In the genomic region with DNA sequence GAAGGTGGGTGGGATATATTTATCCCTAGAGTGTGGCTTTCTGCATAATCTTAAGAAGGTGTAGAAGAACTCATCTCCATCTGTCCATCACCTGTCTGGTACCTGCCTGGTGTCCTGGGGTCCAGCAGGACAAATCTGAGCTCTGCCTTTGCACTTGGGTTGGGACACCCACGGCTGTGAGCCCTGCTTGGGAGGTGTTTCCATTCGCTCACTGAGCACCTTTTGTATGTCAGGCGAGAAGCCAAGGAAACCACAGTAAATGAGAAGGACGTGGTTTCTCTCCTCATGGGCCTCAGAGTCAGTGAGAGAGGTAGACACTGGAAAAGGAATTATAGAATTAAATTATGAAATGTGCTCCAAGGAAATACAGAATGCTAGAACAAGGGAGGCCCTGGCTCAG, we compare ENCODE assay signal across 14 cellular contexts.
A peak's percentile ranks its signal among the peaks of the same experiment; 100 is the strongest.
DNase-seq lines count a peak whose midpoint lies in the region; ATAC-seq and TF ChIP-seq lines count a peak whose summit lies in the region.
"Had no signal": no experiment of that assay in that cellular context is flagged by ENCODE, and none has a peak within 500 bp of the region (broad histone marks: within the 10 kb centered on the region; RNA-seq: fewer than 3 reads in every experiment).

No MANE protein-coding gene starts in this region.

- H3K27ac ChIP-seq in sigmoid colon, result peak overlapping the region; percentile 69 to 80 (median 72)

- intact Hi-C loops in sigmoid colon (cut with DNase I), result loop anchor here (2.0 kb wide), 2 partner anchors 106 to 232 kb away; no protein-coding TSS in a partner anchor

- TF ChIP-seq CTCF in fibroblast of pulmonary artery (IDR thresholded peaks at IDR 0.05; ENCODE audit: low read length, missing control alignments), result no peak
- TF ChIP-seq CTCF in sigmoid colon (IDR thresholded peaks at IDR 0.05), result no peak

- peaks cover 0 to 50% (median 38%) of the 10 kb centered on the region in 4 donors for H3K4me1 ChIP-seq in sigmoid colon

- no peaks in the 10 kb centered on the region for H3K36me3 ChIP-seq in sigmoid colon

- H3K4me3 ChIP-seq in fibroblast of pulmonary artery (replicated peaks; ENCODE audit: low read depth, low read length) (no peak overlapping the region), sigmoid colon (no peak overlapping the region)
- H3K4me3 ChIP-seq: body of pancreas had no signal

- H3K4me3 Mint-ChIP-seq in stimulated activated naive CD8-positive, alpha-beta T cell treated with anti-CD3 and anti-CD28 coated beads, Interleukin-15, amount 100 ng/mL, for 72 hours, result no peak overlapping the region
- no peak overlapping the region for H3K4me3 Mint-ChIP-seq in activated naive CD4-positive, alpha-beta T cell treated with anti-CD3 and anti-CD28 coated beads, Interleukin-2, amount 10 ng/mL, durations not matched to agents 7 days and 5 days
- no peak overlapping the region for H3K4me3 Mint-ChIP-seq in immature natural killer cell
- H3K4me3 Mint-ChIP-seq: activated T-cell treated with anti-CD3 and anti-CD28 coated beads, Interleukin-2, amount 50 U/mL, for 72 hours had no signal

- no peaks in the 10 kb centered on the region for H3K9me3 ChIP-seq in sigmoid colon
- H3K9me3 ChIP-seq: body of pancreas had no signal

- H3K27me3 ChIP-seq in sigmoid colon, result no peaks in the 10 kb centered on the region
- H3K27me3 ChIP-seq: body of pancreas had no signal

- peaks cover 46% of the 10 kb centered on the region for H3K27me3 Mint-ChIP-seq in stimulated activated naive CD8-positive, alpha-beta T cell treated with anti-CD3 and anti-CD28 coated beads, Interleukin-15, amount 100 ng/mL, for 72 hours
- H3K27me3 Mint-ChIP-seq in activated naive CD4-positive, alpha-beta T cell treated with anti-CD3 and anti-CD28 coated beads, Interleukin-2, amount 10 ng/mL, durations not matched to agents 7 days and 5 days, result peaks cover 17% of the 10 kb centered on the region
- peaks cover 3 to 10% (median 8%) of the 10 kb centered on the region in 3 donors for H3K27me3 Mint-ChIP-seq in immature natural killer cell (ENCODE audit: low read depth in 3 of 3)

- no peak for ATAC-seq in stimulated activated naive CD8-positive, alpha-beta T cell treated with anti-CD3 and anti-CD28 coated beads, Interleukin-15, amount 100 ng/mL, for 72 hours
- ATAC-seq in stimulated activated naive CD8-positive, alpha-beta T cell treated with anti-CD3 and anti-CD28 coated beads, Interleukin-15, Interleukin-2, amounts not matched to agents 100 U/mL and 50 U/mL, for 24 hours, result no peak
- no peak for ATAC-seq in GM18868 (IDR thresholded peaks at IDR 0.05; ENCODE audit: unreplicated experiment)
- ATAC-seq: activated T-cell treated with anti-CD3 and anti-CD28 coated beads, Interleukin-2, amount 50 U/mL, for 72 hours had no signal

- peak overlapping the region; percentile 49 to 82 for H3K27ac Mint-ChIP-seq in stimulated activated naive CD8-positive, alpha-beta T cell treated with anti-CD3 and anti-CD28 coated beads, Interleukin-15, amount 100 ng/mL, for 72 hours
- H3K27ac Mint-ChIP-seq in activated naive CD4-positive, alpha-beta T cell treated with anti-CD3 and anti-CD28 coated beads, Interleukin-2, amount 10 ng/mL, durations not matched to agents 7 days and 5 days, result no peak overlapping the region
- no peak overlapping the region for H3K27ac Mint-ChIP-seq in immature natural killer cell
- H3K27ac Mint-ChIP-seq: activated T-cell treated with anti-CD3 and anti-CD28 coated beads, Interleukin-2, amount 50 U/mL, for 72 hours had no signal

- peaks cover 12% of the 10 kb centered on the region for H3K4me1 Mint-ChIP-seq in stimulated activated naive CD8-positive, alpha-beta T cell treated with anti-CD3 and anti-CD28 coated beads, Interleukin-15, amount 100 ng/mL, for 72 hours
- H3K4me1 Mint-ChIP-seq in activated naive CD4-positive, alpha-beta T cell treated with anti-CD3 and anti-CD28 coated beads, Interleukin-2, amount 10 ng/mL, durations not matched to agents 7 days and 5 days, result no peaks in the 10 kb centered on the region
- H3K4me1 Mint-ChIP-seq in immature natural killer cell, result no peaks in the 10 kb centered on the region

- DNase-seq in stimulated activated naive CD8-positive, alpha-beta T cell treated with anti-CD3 and anti-CD28 coated beads, Interleukin-15, amount 100 ng/mL, for 72 hours, result no peak
- DNase-seq in stimulated activated naive CD8-positive, alpha-beta T cell treated with anti-CD3 and anti-CD28 coated beads, Interleukin-15, Interleukin-2, amounts not matched to agents 100 U/mL and 50 U/mL, for 24 hours, result no peak
- DNase-seq in fibroblast of pulmonary artery (ENCODE audit: low read depth) (peak; percentile 24), sigmoid colon (peak; percentile 76), NCI-H2196 (lab: John Stamatoyannopoulos, UW; ENCODE audit: unreplicated experiment) (no peak), immature natural killer cell (no peak)
- DNase-seq in activated naive CD4-positive, alpha-beta T cell treated with anti-CD3 and anti-CD28 coated beads, Interleukin-2, amount 10 ng/mL, durations not matched to agents 7 days and 5 days, result no peak
- DNase-seq: activated CD4-positive, alpha-beta T cell treated with anti-CD3 and anti-CD28 coated beads for 48 hours; activated T-cell treated with anti-CD3 and anti-CD28 coated beads, Interleukin-2, amount 50 U/mL, for 72 hours; DMS79; NCI-H1048; NCI-H2227 treated with DMSO at 0.1 percent for 48 hours had no signal

- H3K36me3 Mint-ChIP-seq in activated naive CD4-positive, alpha-beta T cell treated with anti-CD3 and anti-CD28 coated beads, Interleukin-2, amount 10 ng/mL, durations not matched to agents 7 days and 5 days, result no peaks in the 10 kb centered on the region
- H3K36me3 Mint-ChIP-seq in immature natural killer cell, result no peaks in the 10 kb centered on the region

- CTCF ChIA-PET in activated naive CD4-positive, alpha-beta T cell treated with anti-CD3 and anti-CD28 coated beads, Interleukin-2, amount 10 ng/mL, durations not matched to agents 7 days and 5 days (lab: Charles Lee), result no interaction called here

- no peak for TF ChIP-seq EP300 in sigmoid colon (IDR thresholded peaks at IDR 0.05)

- no peaks in the 10 kb centered on the region for H3K9me3 Mint-ChIP-seq in stimulated activated naive CD8-positive, alpha-beta T cell treated with anti-CD3 and anti-CD28 coated beads, Interleukin-15, amount 100 ng/mL, for 72 hours
- H3K9me3 Mint-ChIP-seq in activated naive CD4-positive, alpha-beta T cell treated with anti-CD3 and anti-CD28 coated beads, Interleukin-2, amount 10 ng/mL, durations not matched to agents 7 days and 5 days, result no peaks in the 10 kb centered on the region
- H3K9me3 Mint-ChIP-seq in immature natural killer cell, result no peaks in the 10 kb centered on the region
- H3K9me3 Mint-ChIP-seq: activated T-cell treated with anti-CD3 and anti-CD28 coated beads, Interleukin-2, amount 50 U/mL, for 72 hours had no signal

- no peak for TF ChIP-seq POLR2A in sigmoid colon (IDR thresholded peaks at IDR 0.05)

- WGBS in sigmoid colon, 2 donors, result 62 to 69% methylated on average over 4 of the region's 4 CpGs

Comparison
In these comparisons a context has a peak if more than half of its experiments do, and no peak if none do; other contexts are left out.
1. DNase-seq: peak in fibroblast of pulmonary artery (single experiment) and sigmoid colon (single experiment); none in stimulated activated naive CD8-positive, alpha-beta T cell treated with anti-CD3 and anti-CD28 coated beads, Interleukin-15, amount 100 ng/mL, for 72 hours (0 of 2), stimulated activated naive CD8-positive, alpha-beta T cell treated with anti-CD3 and anti-CD28 coated beads, Interleukin-15, Interleukin-2, amounts not matched to agents 100 U/mL and 50 U/mL, for 24 hours (single experiment), activated naive CD4-positive, alpha-beta T cell treated with anti-CD3 and anti-CD28 coated beads, Interleukin-2, amount 10 ng/mL, durations not matched to agents 7 days and 5 days (single experiment), NCI-H2196 (single experiment) and immature natural killer cell (0 of 3).
2. H3K27ac Mint-ChIP-seq: peak in stimulated activated naive CD8-positive, alpha-beta T cell treated with anti-CD3 and anti-CD28 coated beads, Interleukin-15, amount 100 ng/mL, for 72 hours (2 of 2); none in activated naive CD4-positive, alpha-beta T cell treated with anti-CD3 and anti-CD28 coated beads, Interleukin-2, amount 10 ng/mL, durations not matched to agents 7 days and 5 days (single experiment) and immature natural killer cell (0 of 6).